Comparison of ENCODE assay signal across 16 cellular contexts in the genomic region with DNA sequence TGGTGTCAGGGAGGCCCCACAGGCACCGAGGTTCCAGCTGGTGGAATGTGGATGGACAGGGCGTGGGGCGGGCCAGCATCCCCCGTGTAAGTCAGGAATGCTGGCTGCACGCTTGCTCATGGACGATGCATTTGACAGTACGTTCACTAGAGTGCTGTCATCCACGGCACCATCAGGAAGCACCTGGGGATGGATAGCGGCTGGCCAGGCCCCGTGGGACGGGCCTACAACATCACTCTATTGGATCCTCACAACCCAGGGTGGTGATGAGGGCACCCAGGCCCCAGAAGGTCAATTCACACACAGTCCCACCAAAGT.
DNase-seq lines count a peak whose midpoint lies in the region; ATAC-seq and TF ChIP-seq lines count a peak whose summit lies in the region.
"Had no signal": no experiment of that assay in that cellular context is flagged by ENCODE, and none has a peak within 500 bp of the region (broad histone marks: within the 10 kb centered on the region; RNA-seq: fewer than 3 reads in every experiment).

No MANE protein-coding gene starts in this region.

- H3K27me3 ChIP-seq in BE2C (peaks cover 8% of the 10 kb centered on the region), DOHH2 (ENCODE audit: control insufficient read depth, low read length) (peaks cover 38% of the 10 kb centered on the region), trophoblast cell (ENCODE audit: insufficient read depth, low read length) (peaks cover 3% of the 10 kb centered on the region)

- peak; percentile 31 for ATAC-seq in activated B cell treated with CpG ODN at 0.5 μM for 24 hours (ENCODE audit: low read depth)
- no peak for ATAC-seq in activated CD4-positive, CD25-positive, alpha-beta regulatory T cell treated with anti-CD3 and anti-CD28 coated beads, Interleukin-2, amount 50 U/mL, for 24 hours
- ATAC-seq in GM19035 (IDR thresholded peaks at IDR 0.05; ENCODE audit: unreplicated experiment) = no peak
- ATAC-seq: GM12878 had no signal

- no peak overlapping the region for H4K12ac ChIP-seq in trophoblast cell (ENCODE audit: low read depth, low read length)

- no peaks in the 10 kb centered on the region for H3K9me2 ChIP-seq in DOHH2 (replicated peaks; ENCODE audit: control insufficient read depth, low read length)

- H4K91ac ChIP-seq in trophoblast cell (ENCODE audit: low read depth, low read length) = no peak overlapping the region

- no peak overlapping the region for H2BK120ac ChIP-seq in trophoblast cell (ENCODE audit: insufficient read depth, low read length, poor library complexity)

- POLR2A ChIA-PET in activated B cell treated with CpG ODN at 0.5 μM for 24 hours (lab: Charles Lee) = no interaction called here

- CTCF ChIA-PET in activated B cell treated with CpG ODN at 0.5 μM for 24 hours (lab: Charles Lee) = no interaction called here

- no peaks in the 10 kb centered on the region for H3K79me2 ChIP-seq in DOHH2 (ENCODE audit: control insufficient read depth, low read length)
- no peaks in the 10 kb centered on the region for H3K79me2 ChIP-seq in trophoblast cell (ENCODE audit: control insufficient read depth, insufficient read depth, low read length, poor library complexity)

- no peak overlapping the region for H3K27ac Mint-ChIP-seq in activated B cell treated with CpG ODN at 0.5 μM for 24 hours

- no peaks in the 10 kb centered on the region for H3K79me1 ChIP-seq in trophoblast cell (ENCODE audit: low read length)

- peak overlapping the region; percentile 4; the same call in 1 of the 2 replicates for H3K27ac ChIP-seq in DOHH2 (ENCODE audit: low read depth, low read length)
- H3K27ac ChIP-seq in trophoblast cell (ENCODE audit: low read depth, low read length) = no peak overlapping the region

- H3K4me3 ChIP-seq in BE2C (ENCODE audit: low read depth, low read length) = no peak overlapping the region
- peak overlapping the region; percentile 50 for H3K4me3 ChIP-seq in DOHH2 (ENCODE audit: low read length)
- H3K4me3 ChIP-seq in trophoblast cell (ENCODE audit: low read depth, low read length) = no peak overlapping the region
- H3K4me3 ChIP-seq: GM12878 had no signal

- H3K27me3 Mint-ChIP-seq in activated B cell treated with CpG ODN at 0.5 μM for 24 hours = peaks cover 27% of the 10 kb centered on the region

- H2AFZ ChIP-seq in trophoblast cell (ENCODE audit: insufficient read depth, low read length, poor library complexity) = no peak overlapping the region

- peaks cover 54% of the 10 kb centered on the region for H3K4me1 Mint-ChIP-seq in activated B cell treated with CpG ODN at 0.5 μM for 24 hours
- H3K4me1 Mint-ChIP-seq: CD4-positive, CD25-positive, alpha-beta regulatory T cell had no signal

- H3K4me2 ChIP-seq in DOHH2 (ENCODE audit: low read length) (peak overlapping the region; percentile 66), trophoblast cell (ENCODE audit: low read length) (no peak overlapping the region)

- TF ChIP-seq CTCF in BE2C (IDR thresholded peaks at IDR 0.05; ENCODE audit: low read depth, low read length) = no peak
- TF ChIP-seq CTCF in DOHH2 (IDR thresholded peaks at IDR 0.05; ENCODE audit: low read depth, low read length, poor library complexity, severe bottlenecking) = no peak
- no peak for TF ChIP-seq CTCF in activated B cell treated with CpG ODN at 0.5 μM for 24 hours (IDR thresholded peaks at IDR 0.05)

- no CpG with 5 or more reads among the region's 11 CpGs for WGBS in trophoblast cell (ENCODE audit: extremely low coverage, insufficient coverage, insufficient read length)

- H3K23ac ChIP-seq in trophoblast cell (ENCODE audit: low read length) = no peak overlapping the region

- no peaks in the 10 kb centered on the region for H3K9me3 ChIP-seq in BE2C
- no peaks in the 10 kb centered on the region for H3K9me3 ChIP-seq in DOHH2 (ENCODE audit: control insufficient read depth, insufficient read depth, low read length)
- no peaks in the 10 kb centered on the region for H3K9me3 ChIP-seq in trophoblast cell (ENCODE audit: insufficient read depth, low read depth, low read length)
- H3K9me3 ChIP-seq: Caco-2 had no signal

- no peak overlapping the region for H3K18ac ChIP-seq in trophoblast cell (ENCODE audit: low read length)

- H3K4ac ChIP-seq in trophoblast cell (ENCODE audit: low read depth, low read length) = no peak overlapping the region

- no peak overlapping the region for H3K14ac ChIP-seq in trophoblast cell (ENCODE audit: low read length)

- peak overlapping the region; percentile 62 for H3K4me3 Mint-ChIP-seq in activated B cell treated with CpG ODN at 0.5 μM for 24 hours
- H3K4me3 Mint-ChIP-seq: CD4-positive, CD25-positive, alpha-beta regulatory T cell had no signal

- H4K8ac ChIP-seq in trophoblast cell (ENCODE audit: low read depth, low read length) = no peak overlapping the region

- H4K20me1 ChIP-seq in DOHH2 (ENCODE audit: control insufficient read depth, insufficient read depth, low read depth, low read length) = no peaks in the 10 kb centered on the region

- intact Hi-C loops in activated B cell treated with CpG ODN at 0.5 μM for 24 hours (cut with micrococcal nuclease) = no loop called here

- no peak overlapping the region for H2BK12ac ChIP-seq in trophoblast cell (ENCODE audit: low read length)

- no peak overlapping the region for H2BK5ac ChIP-seq in trophoblast cell (ENCODE audit: low read depth, low read length, poor library complexity)

- H3K36me3 Mint-ChIP-seq in activated B cell treated with CpG ODN at 0.5 μM for 24 hours (ENCODE audit: low read depth) = no peaks in the 10 kb centered on the region
- H3K36me3 Mint-ChIP-seq: CD4-positive, CD25-positive, alpha-beta regulatory T cell had no signal

- no peaks in the 10 kb centered on the region for H3F3A ChIP-seq in DOHH2 (ENCODE audit: control insufficient read depth, insufficient read depth)

- H3K9me3 Mint-ChIP-seq in activated B cell treated with CpG ODN at 0.5 μM for 24 hours = no peaks in the 10 kb centered on the region

- peak; percentile 1 for DNase-seq in BE2C
- no peak for DNase-seq in activated B cell treated with CpG ODN at 0.5 μM for 24 hours
- peak; percentile 62 to 78 for DNase-seq in trophoblast cell
- DNase-seq in stimulated activated CD4-positive, alpha-beta T cell treated with anti-CD3 and anti-CD28 coated beads, Interleukin-1b, Interleukin-23, amount 100 ng/mL, for 48 hours = no peak
- DNase-seq: Caco-2; CD4-positive, CD25-positive, alpha-beta regulatory T cell; GOT3; KG1; NCI-H1048; NCI-H1436 treated with DMSO at 0.1 percent for 48 hours; NCI-H2029; NCI-H526 had no signal

- no peak overlapping the region for H2AK5ac ChIP-seq in trophoblast cell (ENCODE audit: low read length)

- H3K4me1 ChIP-seq in BE2C (0 out of 2 replicates have a peak, but pooled peaks cover 2% of the 10 kb centered on the region), DOHH2 (ENCODE audit: control insufficient read depth, low read length) (peaks cover 45% of the 10 kb centered on the region), trophoblast cell (ENCODE audit: control insufficient read depth in 1 of 2, insufficient read depth in 2 of 2, low read length in 2 of 2) (no peaks in the 10 kb centered on the region)

- no peak overlapping the region for H3K9ac ChIP-seq in trophoblast cell (ENCODE audit: low read length)

- H3K36me3 ChIP-seq in BE2C (no peaks in the 10 kb centered on the region), DOHH2 (ENCODE audit: control insufficient read depth, low read length) (no peaks in the 10 kb centered on the region), trophoblast cell (ENCODE audit: control insufficient read depth in 1 of 2, insufficient read depth in 2 of 2, low read length in 2 of 2) (no peaks in the 10 kb centered on the region)

Comparison
In these comparisons a context has a peak if more than half of its experiments do, and no peak if none do; other contexts are left out.
1. DNase-seq: peak in BE2C (single experiment) and trophoblast cell (2 of 2); none in activated B cell treated with CpG ODN at 0.5 μM for 24 hours (single experiment) and stimulated activated CD4-positive, alpha-beta T cell treated with anti-CD3 and anti-CD28 coated beads, Interleukin-1b, Interleukin-23, amount 100 ng/mL, for 48 hours (single experiment).